20 cellular contexts compared by ENCODE assay signal in the genomic region with DNA sequence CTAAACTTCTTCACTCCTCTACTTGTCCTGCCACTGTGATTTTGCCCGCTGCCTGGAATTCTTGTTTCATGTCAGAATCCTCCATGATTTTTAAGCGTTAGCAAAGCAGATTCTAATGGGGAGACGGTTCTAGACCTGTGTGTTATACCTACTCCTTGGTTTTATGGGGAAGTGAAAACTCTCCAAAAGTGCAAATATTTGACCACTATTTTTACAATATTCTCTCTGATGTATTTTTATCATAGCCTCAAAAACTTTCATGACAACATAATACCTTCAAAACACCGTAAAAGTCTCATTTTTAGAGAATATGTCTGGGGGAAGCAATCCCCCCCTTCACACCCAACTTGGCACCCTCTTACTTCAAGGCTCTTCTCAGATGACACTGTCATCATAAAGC. TPM values are rescaled to one million over a fixed set of nuclear protein-coding genes. Genes with fewer than 3 reads are reported as not detected.
A peak's percentile ranks its signal among the peaks of the same experiment; 100 is the strongest.
DNase-seq lines count a peak whose midpoint lies in the region; ATAC-seq, FAIRE-seq and TF ChIP-seq lines count a peak whose summit lies in the region.
"Had no signal": no experiment of that assay in that cellular context is flagged by ENCODE, and none has a peak within 500 bp of the region (broad histone marks: within the 10 kb centered on the region; RNA-seq: fewer than 3 reads in every experiment).

No MANE protein-coding gene starts in this region.

- TF ChIP-seq CTCF in OCI-LY1 (IDR thresholded peaks at IDR 0.05; ENCODE audit: low read length) (no peak), lower leg skin (IDR thresholded peaks at IDR 0.05) (no peak)

- H3K36me3 ChIP-seq in OCI-LY1 (ENCODE audit: insufficient read depth, low read length) = no peaks in the 10 kb centered on the region
- no peaks in the 10 kb centered on the region for H3K36me3 ChIP-seq in naive thymus-derived CD4-positive, alpha-beta T cell (ENCODE audit: control insufficient read depth in 2 of 3, insufficient read depth in 3 of 3, low read length in 3 of 3)

- no peaks in the 10 kb centered on the region for H3K27me3 Mint-ChIP-seq in stimulated activated memory B cell treated with anti-CD40 and anti-IgM and Interleukin-4, amounts not matched to agents 10 μg/mL and 1 μg/mL and 100 μg/mL, for 72 hours
- peaks cover 0 to 8% (median 5%) of the 10 kb centered on the region in 5 donors for H3K27me3 Mint-ChIP-seq in naive thymus-derived CD4-positive, alpha-beta T cell

- H3K9me3 ChIP-seq in OCI-LY1 (ENCODE audit: low read length) = no peaks in the 10 kb centered on the region
- no peaks in the 10 kb centered on the region for H3K9me3 ChIP-seq in naive thymus-derived CD4-positive, alpha-beta T cell (ENCODE audit: control insufficient read depth in 2 of 3, low read length in 3 of 3)

- H3K9me3 Mint-ChIP-seq in stimulated activated memory B cell treated with anti-CD40 and anti-IgM and Interleukin-4, amounts not matched to agents 10 μg/mL and 1 μg/mL and 100 μg/mL, for 72 hours = peaks cover 3% of the 10 kb centered on the region
- H3K9me3 Mint-ChIP-seq in naive thymus-derived CD4-positive, alpha-beta T cell = peaks cover 0 to 3% (median 0%) of the 10 kb centered on the region in 11 donors
- H3K9me3 Mint-ChIP-seq: CD8-positive, alpha-beta memory T cell; GM23338 had no signal

- POLR2A ChIA-PET in naive thymus-derived CD4-positive, alpha-beta T cell (lab: Charles Lee) = interaction anchor here (0.9 to 1.4 kb wide), 2 partner anchors 10 to 23 kb away, joined by 3 to 4 read pairs; no protein-coding TSS in a partner anchor

- no peaks in the 10 kb centered on the region for H4K20me1 ChIP-seq in OCI-LY1 (ENCODE audit: insufficient read depth, low read length)

- no peaks in the 10 kb centered on the region for H3F3A ChIP-seq in OCI-LY1 (ENCODE audit: insufficient read depth, low read length)

- H3K9me2 ChIP-seq in OCI-LY1 (ENCODE audit: low read depth, low read length) = no peaks in the 10 kb centered on the region

- 0 out of 2 replicates have a peak overlapping the region, but pooled peaks have one; percentile 6 for H3K4me2 ChIP-seq in OCI-LY1 (ENCODE audit: low read length)

- CTCF ChIA-PET in naive thymus-derived CD4-positive, alpha-beta T cell (lab: Charles Lee) = no interaction called here

- H3K4me3 Mint-ChIP-seq in stimulated activated memory B cell treated with anti-CD40 and anti-IgM and Interleukin-4, amounts not matched to agents 10 μg/mL and 1 μg/mL and 100 μg/mL, for 72 hours = no peak overlapping the region
- no peak overlapping the region for H3K4me3 Mint-ChIP-seq in naive thymus-derived CD4-positive, alpha-beta T cell
- H3K4me3 Mint-ChIP-seq: CD8-positive, alpha-beta memory T cell; GM23338; T-helper 17 cell had no signal

- H3K79me2 ChIP-seq in OCI-LY1 (ENCODE audit: insufficient read depth, low read length) = no peaks in the 10 kb centered on the region

- DNase-seq in GM18507 (ENCODE audit: extremely low spot score, insufficient read length, low read depth) (no peak), lower leg skin (ENCODE audit: low spot score in 2 of 2) (no peak)
- DNase-seq in naive thymus-derived CD4-positive, alpha-beta T cell = no peak
- DNase-seq: C1 segment of cervical spinal cord; CD8-positive, alpha-beta memory T cell; DMS79 treated with DMSO at 0.1 percent for 48 hours; NCI-H1105 treated with DMSO at 0.1 percent for 48 hours; NCI-H187; NCI-H2107; NCI-H510A treated with DMSO at 0.1 percent for 48 hours; NCI-H774; T-helper 17 cell had no signal

- 92 to 97% methylated on average over 4 of the region's 4 CpGs for WGBS in lower leg skin, 2 donors

- H3K27me3 ChIP-seq in OCI-LY1 (ENCODE audit: insufficient read depth, low read length) = no peaks in the 10 kb centered on the region
- H3K27me3 ChIP-seq in naive thymus-derived CD4-positive, alpha-beta T cell (ENCODE audit: control insufficient read depth in 2 of 2, insufficient read depth in 2 of 2, low read length in 2 of 2) = no peaks in the 10 kb centered on the region

- peaks cover 17% of the 10 kb centered on the region for H3K4me1 Mint-ChIP-seq in stimulated activated memory B cell treated with anti-CD40 and anti-IgM and Interleukin-4, amounts not matched to agents 10 μg/mL and 1 μg/mL and 100 μg/mL, for 72 hours
- peaks cover 0 to 7% (median 0%) of the 10 kb centered on the region in 7 donors for H3K4me1 Mint-ChIP-seq in naive thymus-derived CD4-positive, alpha-beta T cell
- H3K4me1 Mint-ChIP-seq: CD8-positive, alpha-beta memory T cell had no signal

- H3K27ac Mint-ChIP-seq in stimulated activated memory B cell treated with anti-CD40 and anti-IgM and Interleukin-4, amounts not matched to agents 10 μg/mL and 1 μg/mL and 100 μg/mL, for 72 hours = peak overlapping the region; percentile 14
- no peak overlapping the region for H3K27ac Mint-ChIP-seq in naive thymus-derived CD4-positive, alpha-beta T cell
- H3K27ac Mint-ChIP-seq: CD8-positive, alpha-beta memory T cell; GM23338 had no signal

- H3K36me3 Mint-ChIP-seq in stimulated activated memory B cell treated with anti-CD40 and anti-IgM and Interleukin-4, amounts not matched to agents 10 μg/mL and 1 μg/mL and 100 μg/mL, for 72 hours = peaks cover 8% of the 10 kb centered on the region
- H3K36me3 Mint-ChIP-seq in naive thymus-derived CD4-positive, alpha-beta T cell = peaks cover 0 to 7% (median 0%) of the 10 kb centered on the region in 5 donors

- H3K4me3 ChIP-seq in OCI-LY1 (ENCODE audit: low read depth, low read length, poor library complexity, severe bottlenecking) (no peak overlapping the region), lower leg skin (ENCODE audit: low read depth, poor library complexity, severe bottlenecking) (no peak overlapping the region)
- H3K4me3 ChIP-seq in naive thymus-derived CD4-positive, alpha-beta T cell (ENCODE audit: low read length) = no peak overlapping the region
- H3K4me3 ChIP-seq: GM23338, K562 had no signal

- no peak for TF ChIP-seq POLR2A in lower leg skin (IDR thresholded peaks at IDR 0.05)

- peaks cover 20% of the 10 kb centered on the region for H3K4me1 ChIP-seq in OCI-LY1 (ENCODE audit: insufficient read depth, low read length, severe bottlenecking)
- H3K4me1 ChIP-seq in naive thymus-derived CD4-positive, alpha-beta T cell (ENCODE audit: control insufficient read depth in 2 of 2, insufficient read depth in 2 of 2, low read length in 2 of 2) = no peaks in the 10 kb centered on the region

- H2AFZ ChIP-seq in OCI-LY1 (ENCODE audit: low read length) = no peak overlapping the region

- peak overlapping the region; percentile 9 for H3K27ac ChIP-seq in OCI-LY1 (ENCODE audit: low read depth, low read length, poor library complexity, severe bottlenecking)
- no peak overlapping the region for H3K27ac ChIP-seq in naive thymus-derived CD4-positive, alpha-beta T cell (ENCODE audit: low read depth, low read length)

- intact Hi-C loops in lower leg skin (cut with DNase I; ENCODE audit: low total_unique reads) = no loop called here
- intact Hi-C loops in naive thymus-derived CD4-positive, alpha-beta T cell (cut with micrococcal nuclease) = no loop called here

- FAIRE-seq in GM18507 (lab: Jason Lieb, UNC) = peak; percentile 38
- FAIRE-seq: K562 had no signal

- no peak overlapping the region for H3K9ac ChIP-seq in OCI-LY1 (ENCODE audit: low read length)

- ATAC-seq in GM19351 (IDR thresholded peaks at IDR 0.05; ENCODE audit: unreplicated experiment) (peak; percentile 56), HG03095 (IDR thresholded peaks at IDR 0.05; ENCODE audit: unreplicated experiment) (no peak)
- peak; percentile 34 for ATAC-seq in stimulated activated memory B cell treated with anti-CD40 and anti-IgM and Interleukin-4, amounts not matched to agents 10 μg/mL and 1 μg/mL and 100 μg/mL, for 72 hours
- ATAC-seq in naive thymus-derived CD4-positive, alpha-beta T cell = no peak
- ATAC-seq: HCT116, K562, Panc1, T-helper 17 cell had no signal

RNA-seq across cellular contexts. Expression of a gene that starts 12.9 kb away (rescaled TPM):
- total RNA-seq in lower leg skin = 10 to 100 TPM; 12.0 to 20.7 (median 15.4) TPM
- total RNA-seq in naive thymus-derived CD4-positive, alpha-beta T cell = 10 to 100 TPM; 33.1 to 39.9 (median 35.7) TPM
- 10 to 100 TPM; 31.5 to 66.0 TPM for polyA plus RNA-seq in naive thymus-derived CD4-positive, alpha-beta T cell

Comparison
In these comparisons a context has a peak if more than half of its experiments do, and no peak if none do; other contexts are left out.
1. ATAC-seq: peak in GM19351 (single experiment) and stimulated activated memory B cell treated with anti-CD40 and anti-IgM and Interleukin-4, amounts not matched to agents 10 μg/mL and 1 μg/mL and 100 μg/mL, for 72 hours (single experiment); none in HG03095 (single experiment) and naive thymus-derived CD4-positive, alpha-beta T cell (single experiment).